9 cellular contexts compared by ENCODE assay signal in genomic region chr7:130721486-130722277, GRCh38. TPM values are rescaled to one million over a fixed set of nuclear protein-coding genes. Genes with fewer than 3 reads are reported as not detected.
DNase-seq lines count a peak whose midpoint lies in the region; ATAC-seq and TF ChIP-seq lines count a peak whose summit lies in the region.
"Had no signal": no experiment of that assay in that cellular context is flagged by ENCODE, and none has a peak within 500 bp of the region (broad histone marks: within the 10 kb centered on the region; RNA-seq: fewer than 3 reads in every experiment).

No MANE protein-coding gene starts in this region.

- H3K4me3 Mint-ChIP-seq in activated CD8-positive, alpha-beta T cell treated with anti-CD3 and anti-CD28 coated beads, Interleukin-2, amount 10 ng/mL, durations not matched to agents 7 days and 5 days, result no peak overlapping the region
- H3K4me3 Mint-ChIP-seq in progenitor cell of endocrine pancreas (ENCODE audit: low read depth), result no peak overlapping the region
- H3K4me3 Mint-ChIP-seq: activated naive CD8-positive, alpha-beta T cell had no signal

- peak; percentile 78 for TF ChIP-seq CTCF in progenitor cell of endocrine pancreas (IDR thresholded peaks at IDR 0.05; ENCODE audit: unreplicated experiment)

- intact Hi-C loops in left cardiac atrium (cut with DNase I), result loop anchor here (2.0 to 10.0 kb wide), 4 partner anchors 234 to 651 kb away; partner anchors contain the start of gene KLHDC10 (in 2 of the 2)

- peaks cover 18% of the 10 kb centered on the region for H3K27me3 Mint-ChIP-seq in activated CD8-positive, alpha-beta T cell treated with anti-CD3 and anti-CD28 coated beads, Interleukin-2, amount 10 ng/mL, durations not matched to agents 7 days and 5 days (ENCODE audit: low read depth)
- H3K27me3 Mint-ChIP-seq in progenitor cell of endocrine pancreas, result peaks cover 8% of the 10 kb centered on the region

- POLR2A ChIA-PET in activated CD8-positive, alpha-beta T cell treated with anti-CD3 and anti-CD28 coated beads, Interleukin-2, amount 10 ng/mL, durations not matched to agents 7 days and 5 days (lab: Charles Lee), result no interaction called here

- H3K9me3 Mint-ChIP-seq in activated CD8-positive, alpha-beta T cell treated with anti-CD3 and anti-CD28 coated beads, Interleukin-2, amount 10 ng/mL, durations not matched to agents 7 days and 5 days (ENCODE audit: insufficient read depth), result no peaks in the 10 kb centered on the region
- H3K9me3 Mint-ChIP-seq in progenitor cell of endocrine pancreas (ENCODE audit: low read depth), result no peaks in the 10 kb centered on the region

- no peak overlapping the region for H3K27ac Mint-ChIP-seq in activated CD8-positive, alpha-beta T cell treated with anti-CD3 and anti-CD28 coated beads, Interleukin-2, amount 10 ng/mL, durations not matched to agents 7 days and 5 days
- H3K27ac Mint-ChIP-seq in progenitor cell of endocrine pancreas, result no peak overlapping the region
- H3K27ac Mint-ChIP-seq: activated naive CD8-positive, alpha-beta T cell had no signal

- no peak for ATAC-seq in activated CD8-positive, alpha-beta T cell treated with anti-CD3 and anti-CD28 coated beads, Interleukin-2, amount 10 ng/mL, durations not matched to agents 7 days and 5 days
- peak; percentile 97 to 99 for ATAC-seq in left cardiac atrium
- ATAC-seq in HG03108 (IDR thresholded peaks at IDR 0.05; ENCODE audit: unreplicated experiment), result no peak

- no peaks in the 10 kb centered on the region for H3K4me1 Mint-ChIP-seq in activated CD8-positive, alpha-beta T cell treated with anti-CD3 and anti-CD28 coated beads, Interleukin-2, amount 10 ng/mL, durations not matched to agents 7 days and 5 days (ENCODE audit: low read depth)
- no peaks in the 10 kb centered on the region for H3K4me1 Mint-ChIP-seq in progenitor cell of endocrine pancreas (ENCODE audit: low read depth)

- no peaks in the 10 kb centered on the region for H3K36me3 Mint-ChIP-seq in activated CD8-positive, alpha-beta T cell treated with anti-CD3 and anti-CD28 coated beads, Interleukin-2, amount 10 ng/mL, durations not matched to agents 7 days and 5 days (ENCODE audit: low read depth)
- H3K36me3 Mint-ChIP-seq in progenitor cell of endocrine pancreas (ENCODE audit: insufficient read depth), result no peaks in the 10 kb centered on the region
- H3K36me3 Mint-ChIP-seq: activated naive CD8-positive, alpha-beta T cell had no signal

- CTCF ChIA-PET in activated CD8-positive, alpha-beta T cell treated with anti-CD3 and anti-CD28 coated beads, Interleukin-2, amount 10 ng/mL, durations not matched to agents 7 days and 5 days (lab: Charles Lee), result interaction anchor here (0.6 kb wide), 1 partner anchor 479 kb away, joined by 4 read pairs; no protein-coding TSS in a partner anchor

- DNase-seq in activated T-cell treated with anti-CD3 and anti-CD28 coated beads for 48 hours (ENCODE audit: low read depth), result peak; percentile 10
- DNase-seq in activated T-cell treated with anti-CD3 and anti-CD28 coated beads, Interleukin-2, amount 50 U/mL, for 1 hour, result no peak
- DNase-seq in NCI-H1417 treated with DMSO at 0.1 percent for 48 hours (lab: John Stamatoyannopoulos, UW), result peak; percentile 19
- DNase-seq in activated CD8-positive, alpha-beta T cell treated with anti-CD3 and anti-CD28 coated beads, Interleukin-2, amount 10 ng/mL, durations not matched to agents 7 days and 5 days, result peak; percentile 25
- DNase-seq in left cardiac atrium, result peak; percentile 79
- DNase-seq in progenitor cell of endocrine pancreas (ENCODE audit: low spot score, unreplicated experiment), result peak; percentile 59
- no peak for DNase-seq in NCI-H345 (lab: John Stamatoyannopoulos, UW)

RNA-seq across cellular contexts. Expression of gene KLF14, which starts 12.3 kb away (rescaled TPM):
- not detected for total RNA-seq in activated CD8-positive, alpha-beta T cell treated with anti-CD3 and anti-CD28 coated beads, Interleukin-2, amount 10 ng/mL, durations not matched to agents 7 days and 5 days
- total RNA-seq in left cardiac atrium (not detected), progenitor cell of endocrine pancreas (0.09 and 0.14 TPM in 2 replicates)

RNA-seq across cellular contexts. Expression of gene TSGA13, which starts 35.3 kb away (rescaled TPM):
- total RNA-seq in activated CD8-positive, alpha-beta T cell treated with anti-CD3 and anti-CD28 coated beads, Interleukin-2, amount 10 ng/mL, durations not matched to agents 7 days and 5 days, result not detected
- total RNA-seq in left cardiac atrium (not detected), progenitor cell of endocrine pancreas (not detected in 2 replicates)

RNA-seq across cellular contexts. Expression of gene COPG2, which starts 53.1 kb away (rescaled TPM):
- 10 to 100 TPM; 14.1 to 14.6 TPM for total RNA-seq in activated CD8-positive, alpha-beta T cell treated with anti-CD3 and anti-CD28 coated beads, Interleukin-2, amount 10 ng/mL, durations not matched to agents 7 days and 5 days
- 10 to 100 TPM; 17.9 to 18.4 TPM for total RNA-seq in left cardiac atrium
- 57.6 and 60.9 TPM in 2 replicates for total RNA-seq in progenitor cell of endocrine pancreas

Comparison
In these comparisons a context has a peak if more than half of its experiments do, and no peak if none do; other contexts are left out.
1. DNase-seq: peak in activated T-cell treated with anti-CD3 and anti-CD28 coated beads for 48 hours (single experiment), NCI-H1417 treated with DMSO at 0.1 percent for 48 hours (single experiment), activated CD8-positive, alpha-beta T cell treated with anti-CD3 and anti-CD28 coated beads, Interleukin-2, amount 10 ng/mL, durations not matched to agents 7 days and 5 days (single experiment), left cardiac atrium (single experiment) and progenitor cell of endocrine pancreas (single experiment); none in activated T-cell treated with anti-CD3 and anti-CD28 coated beads, Interleukin-2, amount 50 U/mL, for 1 hour (single experiment) and NCI-H345 (single experiment).
2. ATAC-seq: peak in left cardiac atrium (2 of 2); none in activated CD8-positive, alpha-beta T cell treated with anti-CD3 and anti-CD28 coated beads, Interleukin-2, amount 10 ng/mL, durations not matched to agents 7 days and 5 days (single experiment) and HG03108 (single experiment).